ENCODE assay signal across 20 cellular contexts in genomic region chr6:38371312-38371672, GRCh38.
DNase-seq lines count a peak whose midpoint lies in the region; ATAC-seq and TF ChIP-seq lines count a peak whose summit lies in the region.
"Had no signal": no experiment of that assay in that cellular context is flagged by ENCODE, and none has a peak within 500 bp of the region (broad histone marks: within the 10 kb centered on the region; RNA-seq: fewer than 3 reads in every experiment).

No MANE protein-coding gene starts in this region.

- H3K9me3 ChIP-seq in colonic mucosa (no peaks in the 10 kb centered on the region), vagina (no peaks in the 10 kb centered on the region)
- H3K9me3 ChIP-seq: BLaER1 treated with 17β-estradiol and CSF1 and Interleukin-3, amounts not matched to agents 10 nM and 100 nM; SJCRH30; testis had no signal

- H3K79me1 ChIP-seq in mesendoderm (ENCODE audit: low read length) = no peaks in the 10 kb centered on the region

- DNase-seq in NCI-H2171 treated with DMSO at 0.1 percent for 48 hours (lab: John Stamatoyannopoulos, UW) (peak; percentile 47), NCI-H2171 (lab: John Stamatoyannopoulos, UW) (no peak), colonic mucosa (peak; percentile 20), mesendoderm (no peak), vagina (ENCODE audit: extremely low spot score in 2 of 2) (no peak), kidney tubule cell (ENCODE audit: low spot score) (no peak)
- DNase-seq: activated CD8-positive, alpha-beta memory T cell treated with anti-CD3 and anti-CD28 coated beads for 24 hours; activated naive CD8-positive, alpha-beta T cell treated with anti-CD3 and anti-CD28 coated beads for 36 hours; dermis blood vessel endothelial cell; GDM1; NCI-H1694 treated with DMSO at 0.1 percent for 48 hours; NCI-H510A treated with DMSO at 0.1 percent for 48 hours; small intestine; stimulated activated CD8-positive, alpha-beta memory T cell treated with anti-CD3 and anti-CD28 coated beads, Interleukin-4, amount 100 ng/mL, for 48 hours; testis had no signal

- H2BK5ac ChIP-seq in mesendoderm (ENCODE audit: low read length) = no peak overlapping the region

- H3K27me3 ChIP-seq in colonic mucosa (no peaks in the 10 kb centered on the region), mesendoderm (ENCODE audit: insufficient read depth, low read length, poor library complexity) (no peaks in the 10 kb centered on the region), vagina (no peaks in the 10 kb centered on the region)
- H3K27me3 ChIP-seq: BLaER1 treated with 17β-estradiol and CSF1 and Interleukin-3, amounts not matched to agents 10 nM and 100 nM; SJCRH30; testis had no signal

- H3K27ac ChIP-seq in colonic mucosa (no peak overlapping the region), mesendoderm (ENCODE audit: low read depth, low read length) (no peak overlapping the region), vagina (peak overlapping the region; percentile 42)
- H3K27ac ChIP-seq: BLaER1 treated with 17β-estradiol and CSF1 and Interleukin-3, amounts not matched to agents 10 nM and 100 nM; SJCRH30; testis had no signal

- no peak overlapping the region for H3K4ac ChIP-seq in mesendoderm (ENCODE audit: low read depth, low read length)

- no CpG with 5 or more reads among the region's 6 CpGs for whole genome bisulfite sequencing in mesendoderm (ENCODE audit: extremely low coverage, insufficient coverage, low lambda C conversion rate)

- H2BK120ac ChIP-seq in mesendoderm (ENCODE audit: low read depth, low read length) = no peak overlapping the region

- H3K4me3 ChIP-seq in colonic mucosa (no peak overlapping the region), mesendoderm (ENCODE audit: low read length) (no peak overlapping the region), vagina (no peak overlapping the region)
- H3K4me3 ChIP-seq: BLaER1 treated with 17β-estradiol and CSF1 and Interleukin-3, amounts not matched to agents 10 nM and 100 nM; SJCRH30; testis had no signal

- TF ChIP-seq CTCF in colonic mucosa (IDR thresholded peaks at IDR 0.05) (no peak), vagina (IDR thresholded peaks at IDR 0.05) (no peak)

- ATAC-seq in HG02623 (IDR thresholded peaks at IDR 0.05; ENCODE audit: unreplicated experiment) (no peak), GM18498 (IDR thresholded peaks at IDR 0.05; ENCODE audit: unreplicated experiment) (no peak)
- ATAC-seq: HepG2 had no signal

- no peak for TF ChIP-seq POLR2A in vagina (IDR thresholded peaks at IDR 0.05)

- no peaks in the 10 kb centered on the region for H3K79me2 ChIP-seq in mesendoderm (ENCODE audit: control insufficient read depth, insufficient read depth, low read length)

- no peak overlapping the region for H2AK5ac ChIP-seq in mesendoderm (ENCODE audit: low read length)

- H4K8ac ChIP-seq in mesendoderm (ENCODE audit: low read depth, low read length) = no peak overlapping the region

- H3K9ac ChIP-seq in colonic mucosa (ENCODE audit: low read depth in 2 of 2, low read length in 2 of 2) (no peak overlapping the region), mesendoderm (ENCODE audit: low read length) (no peak overlapping the region)
- H3K9ac ChIP-seq: BLaER1 treated with 17β-estradiol and CSF1 and Interleukin-3, amounts not matched to agents 10 nM and 100 nM had no signal

- H3K18ac ChIP-seq in mesendoderm (ENCODE audit: low read length) = no peak overlapping the region

- no peaks in the 10 kb centered on the region for H3K36me3 ChIP-seq in colonic mucosa
- H3K36me3 ChIP-seq in mesendoderm (ENCODE audit: control insufficient read depth, insufficient read depth, low read length) = no peaks in the 10 kb centered on the region
- no peaks in the 10 kb centered on the region for H3K36me3 ChIP-seq in vagina
- H3K36me3 ChIP-seq: BLaER1 treated with 17β-estradiol and CSF1 and Interleukin-3, amounts not matched to agents 10 nM and 100 nM; SJCRH30 had no signal

- no peak overlapping the region for H3K4me2 ChIP-seq in mesendoderm (ENCODE audit: low read length)
- H3K4me2 ChIP-seq: BLaER1 treated with 17β-estradiol and CSF1 and Interleukin-3, amounts not matched to agents 10 nM and 100 nM had no signal

- no peaks in the 10 kb centered on the region for H3K4me1 ChIP-seq in colonic mucosa
- H3K4me1 ChIP-seq in mesendoderm (ENCODE audit: control insufficient read depth, low read depth, low read length) = no peaks in the 10 kb centered on the region
- H3K4me1 ChIP-seq in vagina = no peaks in the 10 kb centered on the region
- H3K4me1 ChIP-seq: testis had no signal

- H3K56ac ChIP-seq in mesendoderm (ENCODE audit: low read length) = peak overlapping the region; percentile 17

- no peak overlapping the region for H4K5ac ChIP-seq in mesendoderm (ENCODE audit: low read length)

- no peak overlapping the region for H2BK15ac ChIP-seq in mesendoderm (replicated peaks; ENCODE audit: low read depth)

- H3K23ac ChIP-seq in mesendoderm (ENCODE audit: low read length) = no peak overlapping the region

- intact Hi-C loops in colonic mucosa (cut with DNase I) (no loop called here), vagina (cut with DNase I) (no loop called here)

Comparison
In these comparisons a context has a peak if more than half of its experiments do, and no peak if none do; other contexts are left out.
1. DNase-seq: peak in NCI-H2171 treated with DMSO at 0.1 percent for 48 hours (single experiment) and colonic mucosa (single experiment); none in NCI-H2171 (single experiment), mesendoderm (single experiment), vagina (0 of 2) and kidney tubule cell (single experiment).